ENCODE assay signal across 14 cellular contexts in genomic region chr3:62604301-62604700, GRCh38.
DNase-seq lines count a peak whose midpoint lies in the region; TF ChIP-seq lines count a peak whose summit lies in the region.
"Had no signal": no experiment of that assay in that cellular context is flagged by ENCODE, and none has a peak within 500 bp of the region (broad histone marks: within the 10 kb centered on the region; RNA-seq: fewer than 3 reads in every experiment).

No MANE protein-coding gene starts in this region.

- 26% methylated on average over 2 of the region's 2 CpGs for WGBS in smooth muscle cell (ENCODE audit: low lambda C conversion rate)

- peaks cover 38% of the 10 kb centered on the region for H3K4me1 Mint-ChIP-seq in glutamatergic neuron (ENCODE audit: low read depth, unreplicated experiment)
- H3K4me1 Mint-ChIP-seq: T-cell had no signal

- DNase-seq in GOT3 (lab: John Stamatoyannopoulos, UW) (peak; percentile 10), SW 1271 (lab: John Stamatoyannopoulos, UW) (peak; percentile 12 to 77), fibroblast of pulmonary artery (ENCODE audit: low read depth) (peak; percentile 91), smooth muscle cell (lab: John Stamatoyannopoulos, UW; ENCODE audit: unreplicated experiment) (no peak), glutamatergic neuron (no peak), NCI-H187 treated with DMSO at 0.1 percent for 48 hours (lab: John Stamatoyannopoulos, UW) (no peak), KBM-7 (no peak)
- DNase-seq in activated CD4-positive, CD25-positive, alpha-beta regulatory T cell treated with anti-CD3 and anti-CD28 coated beads, Interleukin-2, amount 50 U/mL, for 72 hours = no peak
- DNase-seq: amygdala, DMS79, Karpas-422, NCI-H345, T-cell had no signal

- H3K27ac Mint-ChIP-seq in glutamatergic neuron (ENCODE audit: unreplicated experiment) = no peak overlapping the region
- H3K27ac Mint-ChIP-seq: T-cell had no signal

- TF ChIP-seq CTCF in fibroblast of pulmonary artery (IDR thresholded peaks at IDR 0.05; ENCODE audit: low read length, missing control alignments) = no peak
- no peak for TF ChIP-seq CTCF in smooth muscle cell (IDR thresholded peaks at IDR 0.05; ENCODE audit: borderline replicate concordance, insufficient read depth, poor library complexity, severe bottlenecking)
- no peak for TF ChIP-seq CTCF in glutamatergic neuron (IDR thresholded peaks at IDR 0.05; ENCODE audit: partially characterized antibody, unreplicated experiment)

- H3K36me3 ChIP-seq in smooth muscle cell (ENCODE audit: low read depth) = no peaks in the 10 kb centered on the region
- H3K36me3 ChIP-seq: right atrium auricular region had no signal

- H3K4me1 ChIP-seq in smooth muscle cell (ENCODE audit: low read depth) = peaks cover 29% of the 10 kb centered on the region

- peak overlapping the region; percentile 76 for H3K9ac ChIP-seq in smooth muscle cell (ENCODE audit: low read depth)

- H3K27ac ChIP-seq in smooth muscle cell (ENCODE audit: low read depth) = peak overlapping the region; percentile 93
- H3K27ac ChIP-seq: right atrium auricular region had no signal

- H2AFZ ChIP-seq in smooth muscle cell (ENCODE audit: low read depth) = no peak overlapping the region

- no peak overlapping the region for H3K4me3 Mint-ChIP-seq in glutamatergic neuron (ENCODE audit: unreplicated experiment)
- H3K4me3 Mint-ChIP-seq: T-cell had no signal

- H3K27me3 Mint-ChIP-seq in glutamatergic neuron (ENCODE audit: unreplicated experiment) = peaks cover 4% of the 10 kb centered on the region
- H3K27me3 Mint-ChIP-seq: T-cell had no signal

- H3K27me3 ChIP-seq in smooth muscle cell (ENCODE audit: low read depth) = no peaks in the 10 kb centered on the region
- H3K27me3 ChIP-seq: right atrium auricular region had no signal

- H3K4me2 ChIP-seq in smooth muscle cell = peak overlapping the region; percentile 74

- H4K20me1 ChIP-seq in smooth muscle cell (ENCODE audit: low read depth) = no peaks in the 10 kb centered on the region

- no peaks in the 10 kb centered on the region for H3K79me2 ChIP-seq in smooth muscle cell (ENCODE audit: low read depth)

- peaks cover 3% of the 10 kb centered on the region for H3K9me3 Mint-ChIP-seq in glutamatergic neuron (ENCODE audit: unreplicated experiment)

- H3F3A ChIP-seq in smooth muscle cell (ENCODE audit: low read depth) = no peaks in the 10 kb centered on the region

- in situ Hi-C loops in KBM-7 (cut with MboI; ENCODE audit: low pct_unique_long_range_greater_than_20kb, low sequenced_read_pairs) = no loop called here

- H3K9me3 ChIP-seq in smooth muscle cell (replicated peaks; ENCODE audit: low read depth) = no peaks in the 10 kb centered on the region
- H3K9me3 ChIP-seq: right atrium auricular region had no signal

- H3K4me3 ChIP-seq in fibroblast of pulmonary artery (replicated peaks; ENCODE audit: low read depth, low read length) (peak overlapping the region; percentile 38), smooth muscle cell (no peak overlapping the region)
- H3K4me3 ChIP-seq: right atrium auricular region had no signal

- H3K36me3 Mint-ChIP-seq in glutamatergic neuron (ENCODE audit: unreplicated experiment) = no peaks in the 10 kb centered on the region
- H3K36me3 Mint-ChIP-seq: T-cell had no signal

Comparison
In these comparisons a context has a peak if more than half of its experiments do, and no peak if none do; other contexts are left out.
1. DNase-seq: peak in GOT3 (single experiment), SW 1271 (2 of 2) and fibroblast of pulmonary artery (single experiment); none in smooth muscle cell (single experiment), glutamatergic neuron (single experiment), activated CD4-positive, CD25-positive, alpha-beta regulatory T cell treated with anti-CD3 and anti-CD28 coated beads, Interleukin-2, amount 50 U/mL, for 72 hours (single experiment), NCI-H187 treated with DMSO at 0.1 percent for 48 hours (single experiment) and KBM-7 (single experiment).